In genomic region chr12:105084251-105085250, GRCh38 we compare ENCODE assay signal across 7 cellular contexts.
DNase-seq lines count a peak whose midpoint lies in the region; ATAC-seq and TF ChIP-seq lines count a peak whose summit lies in the region.

Gene ALDH1L2 (minus strand): TSS chr12:105084458. CDS start chr12:105084436, 22 bp downstream.

- H3K27me3 ChIP-seq in NT2/D1 (ENCODE audit: insufficient read depth, insufficient read length), result peaks cover 23% of the 10 kb centered on the region

- H3K9me3 ChIP-seq in NT2/D1 (ENCODE audit: insufficient read depth, low read length), result peaks cover 7% of the 10 kb centered on the region

- H3K9ac ChIP-seq in NT2/D1 (ENCODE audit: insufficient read length, low read depth), result peak within 1 kb of the TSS; percentile 44

- H3K4me1 ChIP-seq in NT2/D1 (ENCODE audit: insufficient read depth, insufficient read length), result no peaks in the 10 kb centered on the region

- H3K36me3 Mint-ChIP-seq in nephron (ENCODE audit: low read depth), result no peaks in the 10 kb centered on the region

- peak within 1 kb of the TSS; percentile 79 to 90 (median 88) for H3K4me3 Mint-ChIP-seq in nephron

- peaks cover 8% of the 10 kb centered on the region for H3K9me3 Mint-ChIP-seq in nephron

- peaks cover 29% of the 10 kb centered on the region for H3K27me3 Mint-ChIP-seq in nephron (ENCODE audit: low read depth)

- peaks cover 8% of the 10 kb centered on the region for H3K4me1 Mint-ChIP-seq in nephron

- peak within 1 kb of the TSS; percentile 54 for H3K4me3 ChIP-seq in NT2/D1 (ENCODE audit: insufficient read length, low read depth)

- H3K27ac ChIP-seq in substantia nigra (ENCODE audit: low read depth, low read length, poor library complexity, severe bottlenecking), result peak within 1 kb of the TSS; percentile 32

- in situ Hi-C loops in GM13977 (cut with MboI; ENCODE audit: low pct_unique_long_range_greater_than_20kb, low sequenced_read_pairs, unreplicated experiment), result no loop called here

- DNase-seq in GM13977 (ENCODE audit: low spot score) (peak; percentile 77), NT2/D1 (ENCODE audit: low read depth, low spot score) (peak; percentile 61), fibroblast of the conjunctiva (ENCODE audit: low read depth) (peak; percentile 93), substantia nigra (lab: John Stamatoyannopoulos, UW) (peak in 48 of 49 donors; percentile 10 to 96 (median 56))
- DNase-seq in activated effector memory CD4-positive, alpha-beta T cell treated with Interleukin-2 at 50 U/mL for 16 hours, result peak; percentile 6

- TF ChIP-seq CTCF in GM13977 (IDR thresholded peaks at IDR 0.05; ENCODE audit: extremely low read depth, insufficient read depth, missing control alignments) (no peak), nephron (IDR thresholded peaks at IDR 0.05; ENCODE audit: unreplicated experiment in 3 of 3) (no peak)

- H3K27ac Mint-ChIP-seq in nephron, result peak within 1 kb of the TSS in 2 of 3 experiments; percentile 3 to 58

- H3K36me3 ChIP-seq in NT2/D1 (ENCODE audit: insufficient read depth, insufficient read length, low read length), result no peaks in the 10 kb centered on the region

- ATAC-seq in HG02759 (IDR thresholded peaks at IDR 0.05; ENCODE audit: unreplicated experiment), result peak; percentile 82

Comparison
In these comparisons a context has a peak if more than half of its experiments do, and no peak if none do; other contexts are left out.
1. Peak in every context shown above with its lines: DNase-seq, ATAC-seq, H3K4me3 ChIP-seq and H3K27ac ChIP-seq.
2. DNase-seq: peak in every context shown above with its lines; median percentile 93 in fibroblast of the conjunctiva; 77 in GM13977; 61 in NT2/D1; 56 in substantia nigra; 6 in activated effector memory CD4-positive, alpha-beta T cell treated with Interleukin-2 at 50 U/mL for 16 hours.